15 cellular contexts compared by ENCODE assay signal in genomic region chr11:70255717-70256116, GRCh38.
"Had no signal": no experiment of that assay in that cellular context is flagged by ENCODE, and none has a peak within 500 bp of the region (broad histone marks: within the 10 kb centered on the region; RNA-seq: fewer than 3 reads in every experiment).

No MANE protein-coding gene starts in this region.

- H3K27ac ChIP-seq: brain microvascular endothelial cell, coronary artery, psoas muscle, thoracic aorta had no signal

- H3K9me3 ChIP-seq: psoas muscle, thoracic aorta had no signal

- H3K36me3 ChIP-seq: brain microvascular endothelial cell, thoracic aorta had no signal

- H3K4me1 ChIP-seq: psoas muscle had no signal

- H3K27me3 ChIP-seq: brain microvascular endothelial cell had no signal

- H3K4me3 ChIP-seq: coronary artery, psoas muscle, thoracic aorta had no signal

- ATAC-seq: activated CD8-positive, alpha-beta T cell treated with anti-CD3 and anti-CD28 coated beads for 36 hours; esophagus mucosa; stimulated activated effector memory CD8-positive, alpha-beta T cell treated with anti-CD3 and anti-CD28 coated beads, Interleukin-12 subunit alpha, Interleukin-12 subunit beta, amount 100 ng/mL, for 72 hours; WTC11 had no signal

- DNase-seq: activated CD4-positive, alpha-beta T cell treated with anti-CD3 and anti-CD28 coated beads for 48 hours; activated CD8-positive, alpha-beta T cell treated with anti-CD3 and anti-CD28 coated beads for 36 hours; activated naive CD8-positive, alpha-beta T cell treated with anti-CD3 and anti-CD28 coated beads for 36 hours; anterior cingulate cortex; brain microvascular endothelial cell; nephron progenitor cell; stimulated activated CD4-positive, alpha-beta T cell treated with anti-CD3 and anti-CD28 coated beads, Interleukin-12 subunit alpha, Interleukin-12 subunit beta, amount 100 ng/mL, for 4 hours; stimulated activated CD4-positive, alpha-beta T cell treated with anti-CD3 and anti-CD28 coated beads, Interleukin-2, amount 100 ng/mL, for 24 hours; T-helper 2 cell had no signal
